Comparison of ENCODE assay signal across 9 cellular contexts in genomic region chr3:99114565-99115291, GRCh38.
A peak's percentile ranks its signal among the peaks of the same experiment; 100 is the strongest.
DNase-seq lines count a peak whose midpoint lies in the region; ATAC-seq and TF ChIP-seq lines count a peak whose summit lies in the region.
"Had no signal": no experiment of that assay in that cellular context is flagged by ENCODE, and none has a peak within 500 bp of the region (broad histone marks: within the 10 kb centered on the region; RNA-seq: fewer than 3 reads in every experiment).

No MANE protein-coding gene starts in this region.

- H3K9ac ChIP-seq in parathyroid adenoma = no peak overlapping the region

- TF ChIP-seq CTCF in GM12873 (IDR thresholded peaks at IDR 0.05; ENCODE audit: insufficient read depth, low read depth, low read length, missing control alignments) = peak; percentile 57
- peak; percentile 32 for TF ChIP-seq CTCF in NB4 (IDR thresholded peaks at IDR 0.05; ENCODE audit: low read depth, low read length)
- TF ChIP-seq CTCF in parathyroid adenoma (IDR thresholded peaks at IDR 0.05) = peak; percentile 36

- no peaks in the 10 kb centered on the region for H3K27me3 ChIP-seq in parathyroid adenoma (ENCODE audit: control insufficient read depth, insufficient read depth, low read length)
- H3K27me3 ChIP-seq: SJSA1, upper lobe of left lung had no signal

- no peaks in the 10 kb centered on the region for H3K36me3 ChIP-seq in parathyroid adenoma (ENCODE audit: control insufficient read depth, insufficient read depth, low read length)
- H3K36me3 ChIP-seq: SJSA1, upper lobe of left lung had no signal

- H3K4me1 ChIP-seq in parathyroid adenoma = no peaks in the 10 kb centered on the region
- H3K4me1 ChIP-seq: upper lobe of left lung had no signal

- H3K27ac ChIP-seq in parathyroid adenoma = no peak overlapping the region
- H3K27ac ChIP-seq: SJSA1, upper lobe of left lung had no signal

- no peak overlapping the region for H3K4me2 ChIP-seq in parathyroid adenoma (ENCODE audit: low read length)

- no peak for TF ChIP-seq POLR2A in NB4 (IDR thresholded peaks at IDR 0.05; ENCODE audit: extremely low read depth, insufficient read length)

- no peak overlapping the region for H2AFZ ChIP-seq in parathyroid adenoma

- peaks cover 4% of the 10 kb centered on the region for H3K9me3 ChIP-seq in parathyroid adenoma (ENCODE audit: control insufficient read depth, low read length)
- H3K9me3 ChIP-seq: SJSA1, upper lobe of left lung had no signal

- DNase-seq in NB4 (ENCODE audit: low read depth) = peak; percentile 10
- peak; percentile 49 for DNase-seq in ecto neural progenitor cell (ENCODE audit: low spot score)
- DNase-seq in activated CD4-positive, alpha-beta T cell treated with anti-CD3 and anti-CD28 coated beads, Interleukin-2, amount 50 U/mL, for 48 hours = no peak
- DNase-seq in NCI-H1694 (lab: John Stamatoyannopoulos, UW) = no peak
- DNase-seq: upper lobe of left lung had no signal

- H3K4me3 ChIP-seq in NB4 (ENCODE audit: low read depth, low read length) (no peak overlapping the region), parathyroid adenoma (ENCODE audit: low read depth, low read length) (no peak overlapping the region)
- H3K4me3 ChIP-seq: SJSA1, upper lobe of left lung had no signal

- ATAC-seq in GM21723 (IDR thresholded peaks at IDR 0.05; ENCODE audit: unreplicated experiment) = no peak

- no peaks in the 10 kb centered on the region for H3K79me2 ChIP-seq in parathyroid adenoma

Comparison
In these comparisons a context has a peak if more than half of its experiments do, and no peak if none do; other contexts are left out.
1. DNase-seq: peak in NB4 (single experiment) and ecto neural progenitor cell (single experiment); none in activated CD4-positive, alpha-beta T cell treated with anti-CD3 and anti-CD28 coated beads, Interleukin-2, amount 50 U/mL, for 48 hours (0 of 2) and NCI-H1694 (single experiment).
2. Peak in every context shown above with its lines, with median percentiles within 50 percentile points of each other: CTCF ChIP-seq.